In genomic region chr10:12535656-12536055, GRCh38 we compare ENCODE assay signal across 26 cellular contexts.
A peak's percentile ranks its signal among the peaks of the same experiment; 100 is the strongest.
DNase-seq lines count a peak whose midpoint lies in the region; ATAC-seq and TF ChIP-seq lines count a peak whose summit lies in the region.
"Had no signal": no experiment of that assay in that cellular context is flagged by ENCODE, and none has a peak within 500 bp of the region (broad histone marks: within the 10 kb centered on the region; RNA-seq: fewer than 3 reads in every experiment).

No MANE protein-coding gene starts in this region.

- POLR2A ChIA-PET in activated CD4-positive, alpha-beta memory T cell treated with anti-CD3 and anti-CD28 coated beads for 36 hours (lab: Charles Lee) = no interaction called here
- POLR2A ChIA-PET in activated CD4-positive, alpha-beta memory T cell treated with anti-CD3 and anti-CD28 coated beads, Interleukin-2, amount 10 ng/mL, durations not matched to agents 7 days and 5 days (lab: Charles Lee) = no interaction called here
- POLR2A ChIA-PET in HEK293 (lab: Yijun Ruan, JAX) = no interaction called here

- H3K4me1 Mint-ChIP-seq in activated CD4-positive, alpha-beta memory T cell treated with anti-CD3 and anti-CD28 coated beads for 36 hours (ENCODE audit: low read depth) = peaks cover 20% of the 10 kb centered on the region
- peaks cover 30% of the 10 kb centered on the region for H3K4me1 Mint-ChIP-seq in activated CD4-positive, alpha-beta memory T cell treated with anti-CD3 and anti-CD28 coated beads, Interleukin-2, amount 10 ng/mL, durations not matched to agents 7 days and 5 days
- peaks cover 23% of the 10 kb centered on the region for H3K4me1 Mint-ChIP-seq in activated T-helper 2 cell treated with anti-CD3 and anti-CD28 coated beads, Interferon-gamma antibody, Interleukin-2, Interleukin-4, amounts not matched to agents 10 μg/mL and 5 μg/mL and 100 μg/mL, durations not matched to agents 14 hours and 24 hours and 36 hours (ENCODE audit: low read depth)
- peaks cover 54% of the 10 kb centered on the region for H3K4me1 Mint-ChIP-seq in stimulated activated memory B cell treated with anti-CD40 and anti-IgM and Interleukin-4, amounts not matched to agents 10 μg/mL and 1 μg/mL and 100 μg/mL, for 72 hours

- CTCF ChIA-PET in activated CD4-positive, alpha-beta memory T cell treated with anti-CD3 and anti-CD28 coated beads for 36 hours (lab: Charles Lee) = interaction anchor here (1.1 to 1.4 kb wide), 3 partner anchors 24 to 172 kb away, joined by 3 to 6 read pairs (median 5); no protein-coding TSS in a partner anchor
- CTCF ChIA-PET in activated CD4-positive, alpha-beta memory T cell treated with anti-CD3 and anti-CD28 coated beads, Interleukin-2, amount 10 ng/mL, durations not matched to agents 7 days and 5 days (lab: Charles Lee) = no interaction called here
- CTCF ChIA-PET in HEK293 (lab: Yijun Ruan, JAX) = interaction anchor here (0.6 kb wide), 2 partner anchors 22 to 570 kb away, joined by 3 read pairs; no protein-coding TSS in a partner anchor

- peaks cover 22% of the 10 kb centered on the region for H3K4me1 ChIP-seq in HEK293 (ENCODE audit: control insufficient read depth, insufficient read depth, low read length)
- H3K4me1 ChIP-seq: psoas muscle had no signal

- intact Hi-C loops in activated CD4-positive, alpha-beta memory T cell treated with anti-CD3 and anti-CD28 coated beads for 36 hours (cut with micrococcal nuclease) = no loop called here
- intact Hi-C loops in activated T-helper 2 cell treated with anti-CD3 and anti-CD28 coated beads, Interferon-gamma antibody, Interleukin-2, Interleukin-4, amounts not matched to agents 10 μg/mL and 5 μg/mL and 100 μg/mL, durations not matched to agents 14 hours and 24 hours and 36 hours (cut with micrococcal nuclease) = no loop called here

- no peaks in the 10 kb centered on the region for H3K27me3 Mint-ChIP-seq in activated CD4-positive, alpha-beta memory T cell treated with anti-CD3 and anti-CD28 coated beads for 36 hours
- H3K27me3 Mint-ChIP-seq in activated CD4-positive, alpha-beta memory T cell treated with anti-CD3 and anti-CD28 coated beads, Interleukin-2, amount 10 ng/mL, durations not matched to agents 7 days and 5 days = no peaks in the 10 kb centered on the region
- no peaks in the 10 kb centered on the region for H3K27me3 Mint-ChIP-seq in activated T-helper 2 cell treated with anti-CD3 and anti-CD28 coated beads, Interferon-gamma antibody, Interleukin-2, Interleukin-4, amounts not matched to agents 10 μg/mL and 5 μg/mL and 100 μg/mL, durations not matched to agents 14 hours and 24 hours and 36 hours (ENCODE audit: low read depth)
- no peaks in the 10 kb centered on the region for H3K27me3 Mint-ChIP-seq in stimulated activated memory B cell treated with anti-CD40 and anti-IgM and Interleukin-4, amounts not matched to agents 10 μg/mL and 1 μg/mL and 100 μg/mL, for 72 hours
- H3K27me3 Mint-ChIP-seq: brain; CD4-positive, CD25-positive, alpha-beta regulatory T cell; naive B cell had no signal

- TF ChIP-seq CTCF in HEK293 (tag by site-specific recombination; IDR thresholded peaks at IDR 0.05) = no peak

- no peak overlapping the region for H3K4me3 Mint-ChIP-seq in activated CD4-positive, alpha-beta memory T cell treated with anti-CD3 and anti-CD28 coated beads for 36 hours
- H3K4me3 Mint-ChIP-seq in activated CD4-positive, alpha-beta memory T cell treated with anti-CD3 and anti-CD28 coated beads, Interleukin-2, amount 10 ng/mL, durations not matched to agents 7 days and 5 days = no peak overlapping the region
- no peak overlapping the region for H3K4me3 Mint-ChIP-seq in activated T-helper 2 cell treated with anti-CD3 and anti-CD28 coated beads, Interferon-gamma antibody, Interleukin-2, Interleukin-4, amounts not matched to agents 10 μg/mL and 5 μg/mL and 100 μg/mL, durations not matched to agents 14 hours and 24 hours and 36 hours (ENCODE audit: low read depth)
- no peak overlapping the region for H3K4me3 Mint-ChIP-seq in stimulated activated memory B cell treated with anti-CD40 and anti-IgM and Interleukin-4, amounts not matched to agents 10 μg/mL and 1 μg/mL and 100 μg/mL, for 72 hours
- H3K4me3 Mint-ChIP-seq: brain; CD4-positive, CD25-positive, alpha-beta regulatory T cell had no signal

- H3K36me3 ChIP-seq in HEK293 (ENCODE audit: control insufficient read depth in 2 of 2, insufficient read depth in 1 of 2, low read length in 2 of 2) = no peaks in the 10 kb centered on the region
- H3K36me3 ChIP-seq: SJSA1, WERI-Rb-1 had no signal

- no peak for ATAC-seq in stimulated activated memory B cell treated with anti-CD40 and anti-IgM and Interleukin-4, amounts not matched to agents 10 μg/mL and 1 μg/mL and 100 μg/mL, for 72 hours
- no peak for ATAC-seq in HG03469 (IDR thresholded peaks at IDR 0.05; ENCODE audit: unreplicated experiment)
- ATAC-seq: psoas muscle, sciatic nerve had no signal

- H3K4me3 ChIP-seq in HEK293 (ENCODE audit: low read depth, low read length) = no peak overlapping the region
- H3K4me3 ChIP-seq: psoas muscle, SJSA1 had no signal

- peaks cover 5% of the 10 kb centered on the region for H3K36me3 Mint-ChIP-seq in activated CD4-positive, alpha-beta memory T cell treated with anti-CD3 and anti-CD28 coated beads for 36 hours
- H3K36me3 Mint-ChIP-seq in activated CD4-positive, alpha-beta memory T cell treated with anti-CD3 and anti-CD28 coated beads, Interleukin-2, amount 10 ng/mL, durations not matched to agents 7 days and 5 days (ENCODE audit: low read depth) = no peaks in the 10 kb centered on the region
- H3K36me3 Mint-ChIP-seq in activated T-helper 2 cell treated with anti-CD3 and anti-CD28 coated beads, Interferon-gamma antibody, Interleukin-2, Interleukin-4, amounts not matched to agents 10 μg/mL and 5 μg/mL and 100 μg/mL, durations not matched to agents 14 hours and 24 hours and 36 hours (ENCODE audit: low read depth) = no peaks in the 10 kb centered on the region
- peaks cover 24% of the 10 kb centered on the region for H3K36me3 Mint-ChIP-seq in stimulated activated memory B cell treated with anti-CD40 and anti-IgM and Interleukin-4, amounts not matched to agents 10 μg/mL and 1 μg/mL and 100 μg/mL, for 72 hours

- H3K27ac ChIP-seq in HEK293 (ENCODE audit: extremely low read depth, low read depth, low read length) = peak overlapping the region; percentile 45
- H3K27ac ChIP-seq: psoas muscle, SJSA1, WERI-Rb-1 had no signal

- H3K9me3 ChIP-seq in HEK293 (ENCODE audit: control insufficient read depth, insufficient read depth, low read depth, low read length) = no peaks in the 10 kb centered on the region; the same call in 1 of the 2 replicates
- H3K9me3 ChIP-seq: psoas muscle, SJSA1 had no signal

- no peak for DNase-seq in activated CD4-positive, alpha-beta memory T cell treated with anti-CD3 and anti-CD28 coated beads for 36 hours
- no peak for DNase-seq in activated CD4-positive, alpha-beta memory T cell treated with anti-CD3 and anti-CD28 coated beads, Interleukin-2, amount 10 ng/mL, durations not matched to agents 7 days and 5 days
- DNase-seq in activated T-helper 2 cell treated with anti-CD3 and anti-CD28 coated beads, Interferon-gamma antibody, Interleukin-2, Interleukin-4, amounts not matched to agents 10 μg/mL and 5 μg/mL and 100 μg/mL, durations not matched to agents 14 hours and 24 hours and 36 hours (ENCODE audit: low spot score) = no peak
- DNase-seq in NCI-H1436 treated with DMSO at 0.1 percent for 48 hours (lab: John Stamatoyannopoulos, UW) = no peak
- no peak for DNase-seq in NCI-H1048 (lab: John Stamatoyannopoulos, UW)
- DNase-seq: 8988T; activated CD4-positive, alpha-beta T cell treated with anti-CD3 and anti-CD28 coated beads for 4 hours; activated T-cell treated with anti-CD3 and anti-CD28 coated beads, Interleukin-2, amount 50 U/mL, for 1 hour; CD4-positive, CD25-positive, alpha-beta regulatory T cell; Kasumi-1; midbrain; naive B cell; NCI-H446; NCI-H774; nucleus accumbens; psoas muscle; stimulated activated CD4-positive, alpha-beta T cell treated with anti-CD3 and anti-CD28 coated beads, Interleukin-2, amount 100 ng/mL, for 48 hours; T1000; trophoblast cell; WERI-Rb-1 had no signal

- peak overlapping the region; percentile 14 for H3K27ac Mint-ChIP-seq in activated CD4-positive, alpha-beta memory T cell treated with anti-CD3 and anti-CD28 coated beads for 36 hours
- H3K27ac Mint-ChIP-seq in activated CD4-positive, alpha-beta memory T cell treated with anti-CD3 and anti-CD28 coated beads, Interleukin-2, amount 10 ng/mL, durations not matched to agents 7 days and 5 days = no peak overlapping the region
- peak overlapping the region; percentile 18 for H3K27ac Mint-ChIP-seq in activated T-helper 2 cell treated with anti-CD3 and anti-CD28 coated beads, Interferon-gamma antibody, Interleukin-2, Interleukin-4, amounts not matched to agents 10 μg/mL and 5 μg/mL and 100 μg/mL, durations not matched to agents 14 hours and 24 hours and 36 hours
- peak overlapping the region; percentile 76 for H3K27ac Mint-ChIP-seq in stimulated activated memory B cell treated with anti-CD40 and anti-IgM and Interleukin-4, amounts not matched to agents 10 μg/mL and 1 μg/mL and 100 μg/mL, for 72 hours
- H3K27ac Mint-ChIP-seq: CD4-positive, CD25-positive, alpha-beta regulatory T cell had no signal

- H3K9me3 Mint-ChIP-seq in activated CD4-positive, alpha-beta memory T cell treated with anti-CD3 and anti-CD28 coated beads for 36 hours = peaks cover 13% of the 10 kb centered on the region
- no peaks in the 10 kb centered on the region for H3K9me3 Mint-ChIP-seq in activated CD4-positive, alpha-beta memory T cell treated with anti-CD3 and anti-CD28 coated beads, Interleukin-2, amount 10 ng/mL, durations not matched to agents 7 days and 5 days
- no peaks in the 10 kb centered on the region for H3K9me3 Mint-ChIP-seq in activated T-helper 2 cell treated with anti-CD3 and anti-CD28 coated beads, Interferon-gamma antibody, Interleukin-2, Interleukin-4, amounts not matched to agents 10 μg/mL and 5 μg/mL and 100 μg/mL, durations not matched to agents 14 hours and 24 hours and 36 hours
- H3K9me3 Mint-ChIP-seq in stimulated activated memory B cell treated with anti-CD40 and anti-IgM and Interleukin-4, amounts not matched to agents 10 μg/mL and 1 μg/mL and 100 μg/mL, for 72 hours = no peaks in the 10 kb centered on the region

TF ChIP-seq in HEK293, 187 proteins besides CTCF, POLR2A, EP300 and RAD21 (continues in another document):
- no peak for TF ChIP-seq ZNF621 (tag by site-specific recombination; IDR thresholded peaks at IDR 0.05)
- TF ChIP-seq ZNF580 (tag by site-specific recombination; IDR thresholded peaks at IDR 0.05) = no peak
- TF ChIP-seq OVOL3 (tag by site-specific recombination; IDR thresholded peaks at IDR 0.05) = no peak
- TF ChIP-seq GLIS2 (tag by site-specific recombination; IDR thresholded peaks at IDR 0.05) = no peak
